In the genomic region with DNA sequence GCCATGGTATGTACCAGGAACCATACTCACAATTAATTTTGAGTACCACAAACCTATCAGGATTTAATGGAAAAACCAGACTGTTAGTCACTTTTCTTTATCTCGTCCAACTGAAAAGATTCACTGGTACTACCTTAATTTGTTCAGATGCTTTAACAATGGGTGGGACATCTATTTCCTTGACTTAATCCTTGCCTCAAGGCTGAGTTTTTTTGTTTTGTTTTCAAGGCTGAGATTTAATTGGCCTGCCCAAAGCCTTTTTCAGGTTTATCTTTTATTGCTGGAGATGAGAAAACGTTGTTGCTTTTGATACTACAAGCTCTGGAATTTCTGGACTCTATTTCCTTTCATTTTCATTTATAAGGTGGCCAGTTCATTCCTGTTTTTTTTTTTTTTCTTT, we compare ENCODE assay signal across 33 cellular contexts. TPM values are rescaled to one million over a fixed set of nuclear protein-coding genes. Genes with fewer than 3 reads are reported as not detected.
DNase-seq lines count a peak whose midpoint lies in the region; ATAC-seq and TF ChIP-seq lines count a peak whose summit lies in the region.
"Had no signal": no experiment of that assay in that cellular context is flagged by ENCODE, and none has a peak within 500 bp of the region (broad histone marks: within the 10 kb centered on the region; RNA-seq: fewer than 3 reads in every experiment).

No MANE protein-coding gene starts in this region.

- no peak overlapping the region for H3K27ac Mint-ChIP-seq in neural progenitor cell
- H3K27ac Mint-ChIP-seq: B cell; CD14-positive monocyte; CD4-positive, alpha-beta memory T cell; CD4-positive, alpha-beta T cell; CD4-positive, CD25-positive, alpha-beta regulatory T cell; CD8-positive, alpha-beta memory T cell; CD8-positive, alpha-beta T cell had no signal

- in situ Hi-C loops in HAP-1 (cut with MboI; ENCODE audit: low sequenced_read_pairs), result no loop called here

- no peak overlapping the region for H2AFZ ChIP-seq in neural progenitor cell (replicated peaks)

- H3K4me3 Mint-ChIP-seq in neural progenitor cell, result no peak overlapping the region
- H3K4me3 Mint-ChIP-seq: B cell; CD14-positive monocyte; CD4-positive, alpha-beta memory T cell; CD4-positive, alpha-beta T cell; CD4-positive, CD25-positive, alpha-beta regulatory T cell; CD8-positive, alpha-beta memory T cell; CD8-positive, alpha-beta T cell had no signal

- no peaks in the 10 kb centered on the region for H3K4me1 Mint-ChIP-seq in neural progenitor cell
- H3K4me1 Mint-ChIP-seq: B cell; CD14-positive monocyte; CD4-positive, alpha-beta memory T cell; CD4-positive, CD25-positive, alpha-beta regulatory T cell; CD8-positive, alpha-beta memory T cell had no signal

- no peak for TF ChIP-seq CTCF in neural progenitor cell (IDR thresholded peaks at IDR 0.05)

- no peaks in the 10 kb centered on the region for H3K79me2 ChIP-seq in neural progenitor cell (ENCODE audit: low read depth)

- H3K27ac ChIP-seq in neural progenitor cell, result no peak overlapping the region
- H3K27ac ChIP-seq: 22Rv1; A549; BLaER1; BLaER1 treated with 17β-estradiol and CSF1 and Interleukin-3, amounts not matched to agents 10 nM and 100 nM; C4-2B had no signal

- peaks cover 15% of the 10 kb centered on the region for H3K4me1 ChIP-seq in HAP-1
- no peaks in the 10 kb centered on the region for H3K4me1 ChIP-seq in neural progenitor cell
- H3K4me1 ChIP-seq: A549, BE2C, BLaER1, Caco-2 had no signal

- H3K36me3 ChIP-seq in HAP-1 (replicated peaks) (no peaks in the 10 kb centered on the region), neural progenitor cell (no peaks in the 10 kb centered on the region)
- H3K36me3 ChIP-seq: BE2C, BLaER1 had no signal

- H3K27me3 Mint-ChIP-seq in neural progenitor cell (ENCODE audit: insufficient read depth, low read depth), result no peaks in the 10 kb centered on the region
- H3K27me3 Mint-ChIP-seq: B cell; CD4-positive, alpha-beta T cell; CD8-positive, alpha-beta memory T cell had no signal

- DNase-seq in HAP-1 (ENCODE audit: low spot score in 2 of 2), result peak; percentile 36 to 90
- peak; percentile 19 for DNase-seq in neural progenitor cell (ENCODE audit: low spot score)
- DNase-seq in HuH-7 (ENCODE audit: low spot score), result no peak
- DNase-seq: 8988T; ACHN; AML-193; BE2C; C1 segment of cervical spinal cord; Caco-2; Calu3; CD4-positive, alpha-beta memory T cell; CD4-positive, alpha-beta T cell; CD4-positive, CD25-positive, alpha-beta regulatory T cell; CD8-positive, alpha-beta memory T cell; CD8-positive, alpha-beta T cell; COR-L47; DMS 273 treated with DMSO at 0.1 percent for 48 hours; DMS153; DMS53; DMS79; DMS79 treated with DMSO at 0.1 percent for 48 hours; DND-41; EL had no signal

- no peak overlapping the region for H3K9ac ChIP-seq in neural progenitor cell
- H3K9ac ChIP-seq: BLaER1; BLaER1 treated with 17β-estradiol and CSF1 and Interleukin-3, amounts not matched to agents 10 nM and 100 nM had no signal

- no peaks in the 10 kb centered on the region for H4K20me1 ChIP-seq in neural progenitor cell (ENCODE audit: low read depth)
- H4K20me1 ChIP-seq: BLaER1; BLaER1 treated with 17β-estradiol and CSF1 and Interleukin-3, amounts not matched to agents 10 nM and 100 nM had no signal

- no peak overlapping the region for H3K4me2 ChIP-seq in neural progenitor cell
- H3K4me2 ChIP-seq: A549; BLaER1; BLaER1 treated with 17β-estradiol and CSF1 and Interleukin-3, amounts not matched to agents 10 nM and 100 nM had no signal

- no peaks in the 10 kb centered on the region for H3F3A ChIP-seq in neural progenitor cell (ENCODE audit: low read depth)

- H3K36me3 Mint-ChIP-seq in neural progenitor cell, result no peaks in the 10 kb centered on the region
- H3K36me3 Mint-ChIP-seq: CD14-positive monocyte; CD4-positive, alpha-beta memory T cell; CD4-positive, CD25-positive, alpha-beta regulatory T cell; CD8-positive, alpha-beta memory T cell; CD8-positive, alpha-beta T cell had no signal

- peaks cover 2% of the 10 kb centered on the region for H3K9me3 Mint-ChIP-seq in neural progenitor cell
- H3K9me3 Mint-ChIP-seq: CD4-positive, alpha-beta T cell had no signal

- ATAC-seq in GM19035 (IDR thresholded peaks at IDR 0.05; ENCODE audit: unreplicated experiment), result no peak
- ATAC-seq: A549; CD8-positive, alpha-beta T cell had no signal

- H3K27me3 ChIP-seq in HAP-1 (ENCODE audit: low read depth) (no peaks in the 10 kb centered on the region), neural progenitor cell (no peaks in the 10 kb centered on the region)
- H3K27me3 ChIP-seq: BE2C; BLaER1; BLaER1 treated with 17β-estradiol and CSF1 and Interleukin-3, amounts not matched to agents 10 nM and 100 nM had no signal

- H3K4me3 ChIP-seq in HAP-1, result no peak overlapping the region
- no peak overlapping the region for H3K4me3 ChIP-seq in neural progenitor cell
- H3K4me3 ChIP-seq: A549; BLaER1; BLaER1 treated with 17β-estradiol and CSF1 and Interleukin-3, amounts not matched to agents 10 nM and 100 nM had no signal

- no peaks in the 10 kb centered on the region for H3K9me3 ChIP-seq in HAP-1
- H3K9me3 ChIP-seq in neural progenitor cell (ENCODE audit: low read depth), result no peaks in the 10 kb centered on the region
- H3K9me3 ChIP-seq: A549, BE2C, Caco-2 had no signal

RNA-seq across cellular contexts. Expression of gene NELL1, which starts 50.4 kb away (rescaled TPM):
- 0.15 TPM in 1 of 2 replicates, not detected in the other for total RNA-seq in neural progenitor cell (ENCODE audit: low replicate concordance)
- total RNA-seq: A172; B cell; Caco-2; Calu3; CD4-positive, alpha-beta memory T cell; CD4-positive, alpha-beta T cell; CD4-positive, CD25-positive, alpha-beta regulatory T cell; CD8-positive, alpha-beta memory T cell; CD8-positive, alpha-beta T cell; Daoy had no signal
